ENCODE assay signal across 8 cellular contexts in genomic region chr9:101533334-101534187, GRCh38. TPM values are rescaled to one million over a fixed set of nuclear protein-coding genes. Genes with fewer than 3 reads are reported as not detected.
DNase-seq lines count a peak whose midpoint lies in the region; ATAC-seq, FAIRE-seq and TF ChIP-seq lines count a peak whose summit lies in the region.

RNF20 (plus strand) TSS chr9:101533853; CDS start chr9:101535424, 1,571 bp downstream.

- H3K27me3 ChIP-seq in endothelial cell of umbilical vein (ENCODE audit: control insufficient read depth in 2 of 2, insufficient read depth in 2 of 2, low read length in 2 of 2): no peaks in the 10 kb centered on the region

- H3K4me3 ChIP-seq in OCI-LY7 (ENCODE audit: low read depth, low read length, poor library complexity, severe bottlenecking) (peak within 1 kb of the TSS; percentile 93), endothelial cell of umbilical vein (replicated peaks in 1 of 3; ENCODE audit: insufficient read depth in 1 of 3, low read depth in 1 of 3, low read length in 3 of 3) (peak within 1 kb of the TSS; percentile 73 to 86 (median 85))

- DNase-seq in D721Med (ENCODE audit: insufficient read length, low spot score) (peak; percentile 83), HuH-7.5 (ENCODE audit: low spot score) (peak; percentile 75), OCI-LY7 (ENCODE audit: low spot score) (peak; percentile 99), activated T-cell treated with anti-CD3 and anti-CD28 coated beads for 1 hour (ENCODE audit: low read depth) (peak; percentile 100), endothelial cell of umbilical vein (ENCODE audit: low read depth, low spot score) (peak; percentile 99), midbrain (lab: John Stamatoyannopoulos, UW) (peak; percentile 99)
- peak; percentile 99 for DNase-seq in stimulated activated CD8-positive, alpha-beta memory T cell treated with anti-CD3 and anti-CD28 coated beads, Interleukin-2, amount 100 ng/mL, for 1 hour (ENCODE audit: low read depth in 2 of 2)

- peak within 1 kb of the TSS; percentile 99 for H2AFZ ChIP-seq in OCI-LY7 (ENCODE audit: low read length)
- peak within 1 kb of the TSS; percentile 99 for H2AFZ ChIP-seq in endothelial cell of umbilical vein (ENCODE audit: low read depth, low read length)

- H3K9me3 ChIP-seq in OCI-LY7 (ENCODE audit: low read length) (no peaks in the 10 kb centered on the region), endothelial cell of umbilical vein (replicated peaks; ENCODE audit: control insufficient read depth, insufficient read depth, low read length) (no peaks in the 10 kb centered on the region)

- H3K4me1 ChIP-seq in OCI-LY7 (ENCODE audit: insufficient read depth, low read length, poor library complexity, severe bottlenecking) (peaks cover 17% of the 10 kb centered on the region), endothelial cell of umbilical vein (ENCODE audit: control insufficient read depth, extremely low read depth, insufficient read depth, low read length) (peaks cover 8% of the 10 kb centered on the region)

- dilution Hi-C loops in endothelial cell of umbilical vein (cut with MboI; ENCODE audit: extremely low pct_ligation_motif_present, low sequenced_read_pairs): no loop called here

- TF ChIP-seq POLR2A in endothelial cell of umbilical vein (IDR thresholded peaks at IDR 0.05; ENCODE audit: low read depth, low read length): peak; percentile 56

- ATAC-seq in GM21526 (IDR thresholded peaks at IDR 0.05; ENCODE audit: low FRiP score, unreplicated experiment): peak; percentile 97

- H3K9ac ChIP-seq in endothelial cell of umbilical vein (replicated peaks; ENCODE audit: extremely low read depth, insufficient read depth, low read length): peak within 1 kb of the TSS; percentile 95

- no peaks in the 10 kb centered on the region for H3K9me1 ChIP-seq in endothelial cell of umbilical vein (replicated peaks; ENCODE audit: control insufficient read depth, extremely low read depth, insufficient read depth, low read length)

- no peak for TF ChIP-seq CTCF in D721Med (IDR thresholded peaks at IDR 0.05; ENCODE audit: insufficient read depth, missing control alignments)
- TF ChIP-seq CTCF in OCI-LY7 (conservative IDR thresholded peaks at IDR 0.05; ENCODE audit: low read length): no peak
- no peak for TF ChIP-seq CTCF in endothelial cell of umbilical vein (IDR thresholded peaks at IDR 0.05; ENCODE audit: extremely low read depth in 1 of 2, insufficient read depth in 1 of 2, low read depth in 1 of 2, low read length in 2 of 2)

- peaks cover 6% of the 10 kb centered on the region; the same call in 1 of the 2 replicates for H4K20me1 ChIP-seq in OCI-LY7 (ENCODE audit: insufficient read depth, low read length)
- H4K20me1 ChIP-seq in endothelial cell of umbilical vein (replicated peaks; ENCODE audit: control insufficient read depth, extremely low read depth, insufficient read depth, low read length): no peaks in the 10 kb centered on the region

- POLR2A ChIA-PET in OCI-LY7 (lab: Charles Lee) (interaction anchor here (0.7 to 1.9 kb wide), 7 partner anchors 8 to 145 kb away, joined by 3 to 5 read pairs (median 3); no protein-coding TSS in a partner anchor), endothelial cell of umbilical vein (lab: Charles Lee) (interaction anchor here (1.6 kb wide), 1 partner anchor 135 kb away, joined by 6 read pairs; the partner anchor contains the start of genes MRPL50 and ZNF189)

- no peaks in the 10 kb centered on the region for H3K9me2 ChIP-seq in OCI-LY7 (ENCODE audit: insufficient read depth, low read length)

- peaks cover 20% of the 10 kb centered on the region for H3K79me2 ChIP-seq in OCI-LY7 (ENCODE audit: insufficient read depth, low read depth, low read length)
- H3K79me2 ChIP-seq in endothelial cell of umbilical vein (ENCODE audit: control insufficient read depth, insufficient read depth, low read length): peaks cover 7% of the 10 kb centered on the region

- FAIRE-seq in D721Med (lab: Jason Lieb, UNC): peak; percentile 32
- peak; percentile 98 for FAIRE-seq in endothelial cell of umbilical vein (lab: Jason Lieb, UNC)

- intact Hi-C loops in OCI-LY7 (cut with micrococcal nuclease; ENCODE audit: unreplicated experiment) (loop anchor here (5.0 kb wide), 1 partner anchor 136 kb away; the partner anchor contains the start of genes MRPL50 and ZNF189), endothelial cell of umbilical vein (cut with micrococcal nuclease) (loop anchor here (1.0 to 5.0 kb wide), 2 partner anchors 135 to 931 kb away; partner anchors contain the start of genes MRPL50 and ZNF189)

- BruUV-seq in OCI-LY7 (replicated peaks; lab: Mats Ljungman, UMichigan): no TSS peak
- TSS peak; percentile 79 for BruUV-seq in endothelial cell of umbilical vein (replicated peaks; lab: Mats Ljungman, UMichigan)

- H3K36me3 ChIP-seq in OCI-LY7 (ENCODE audit: insufficient read depth, low read length) (peaks cover 33% of the 10 kb centered on the region), endothelial cell of umbilical vein (ENCODE audit: control insufficient read depth in 2 of 2, extremely low read depth in 1 of 2, insufficient read depth in 2 of 2, low read length in 2 of 2) (peaks cover 0 to 2% of the 10 kb centered on the region in 2 experiments)

- CTCF ChIA-PET in OCI-LY7 (lab: Charles Lee; ENCODE audit: unreplicated experiment) (no interaction called here), endothelial cell of umbilical vein (lab: Charles Lee) (interaction anchor here (0.8 to 9.1 kb wide), 7 partner anchors 65 to 932 kb away, joined by 3 to 261 read pairs (median 6); no protein-coding TSS in a partner anchor)

- H3K4me2 ChIP-seq in OCI-LY7 (ENCODE audit: low read length): peak within 1 kb of the TSS; percentile 95
- peak within 1 kb of the TSS; percentile 90 for H3K4me2 ChIP-seq in endothelial cell of umbilical vein (ENCODE audit: insufficient read depth, low read length)

- H3K27ac ChIP-seq in OCI-LY7 (ENCODE audit: low read depth, low read length, poor library complexity, severe bottlenecking) (peak within 1 kb of the TSS; percentile 62), endothelial cell of umbilical vein (ENCODE audit: insufficient read depth, low read depth, low read length) (peak within 1 kb of the TSS; percentile 98)

TF ChIP-seq in endothelial cell of umbilical vein, 7 proteins besides CTCF, POLR2A, EP300 and RAD21:
- TF ChIP-seq POLR2AphosphoS5 (IDR thresholded peaks at IDR 0.05; ENCODE audit: insufficient read depth, low read depth, low read length) (peak; percentile 48), JUN (IDR thresholded peaks at IDR 0.05; ENCODE audit: borderline replicate concordance, insufficient read depth, insufficient read length, low read depth) (no peak), MYC (IDR thresholded peaks at IDR 0.05; ENCODE audit: low read depth, low read length) (no peak)

RNA-seq across cellular contexts. Expression of gene RNF20, which starts in this region (rescaled TPM):
- 13.5 and 20.4 TPM in 2 replicates for total RNA-seq in OCI-LY7 (2014; rRNA removed; shearing (Covaris generic))
- 38.6 and 43.5 TPM in 2 replicates for total RNA-seq in OCI-LY7 (2022)
- 31.6 and 33.7 TPM in 2 replicates for total RNA-seq in endothelial cell of umbilical vein
- polyA plus RNA-seq in endothelial cell of umbilical vein: 4.3 and 6.1 TPM in 2 replicates
- 9.3 and 9.8 TPM in 2 replicates for polyA plus RNA-seq in endothelial cell of umbilical vein (2011; cell fraction: cytosol; rRNA removed)
- polyA plus RNA-seq in endothelial cell of umbilical vein (2011; cell fraction: nucleus; rRNA removed): 12.3 and 13.7 TPM in 2 replicates
- polyA plus RNA-seq in endothelial cell of umbilical vein (2012): 29.8 and 35.6 TPM in 2 replicates
- 18.3 and 18.6 TPM in 2 replicates for polyA minus RNA-seq in endothelial cell of umbilical vein
- 9.3 TPM for polyA minus RNA-seq in endothelial cell of umbilical vein (2011; cell fraction: cytosol; rRNA and poly(A)+ RNA removed)
- 8.4 and 9.2 TPM in 2 replicates for polyA minus RNA-seq in endothelial cell of umbilical vein (2011; cell fraction: nucleus; rRNA and poly(A)+ RNA removed)

Comparison
In these comparisons a context has a peak if more than half of its experiments do, and no peak if none do; other contexts are left out.
1. Peak in every context shown above with its lines: DNase-seq, ATAC-seq, H3K4me3 ChIP-seq and H3K27ac ChIP-seq.